In genomic region chr17:46876926-46877325, GRCh38 we compare ENCODE assay signal across 21 cellular contexts. TPM values are rescaled to one million over a fixed set of nuclear protein-coding genes. Genes with fewer than 3 reads are reported as not detected.
"Had no signal": no experiment of that assay in that cellular context is flagged by ENCODE, and none has a peak within 500 bp of the region (broad histone marks: within the 10 kb centered on the region; RNA-seq: fewer than 3 reads in every experiment).

No MANE protein-coding gene starts in this region.

- H3K36me3 ChIP-seq: breast epithelium, colonic mucosa, esophagus squamous epithelium, gastrocnemius medialis, heart left ventricle, neutrophil, suprapubic skin, tibial nerve had no signal

- H3K27ac ChIP-seq: colonic mucosa, gastrocnemius medialis, neutrophil, parathyroid adenoma, suprapubic skin had no signal

- H3K9me3 ChIP-seq: breast epithelium, colonic mucosa, esophagus squamous epithelium, gastrocnemius medialis, heart left ventricle, neutrophil, suprapubic skin, tibial nerve had no signal

- ATAC-seq: gastrocnemius medialis had no signal

- DNase-seq: activated CD4-positive, alpha-beta T cell treated with anti-CD3 and anti-CD28 coated beads, Interleukin-2, amount 50 U/mL, for 1 hour; activated gamma-delta T cell treated with Interleukin-2 at 50 U/mL for 16 hours; activated T-cell treated with anti-CD3 and anti-CD28 coated beads, Interleukin-2, amount 50 U/mL, for 1 hour; esophagus squamous epithelium; gastrocnemius medialis; midbrain; right cardiac atrium; stimulated activated naive CD8-positive, alpha-beta T cell treated with anti-CD3 and anti-CD28 coated beads, Interleukin-15, amount 100 ng/mL, for 72 hours had no signal

- H3K36me3 Mint-ChIP-seq: activated naive CD4-positive, alpha-beta T cell treated with anti-CD3 and anti-CD28 coated beads, Interleukin-2, amount 50 U/mL, for 24 hours; natural killer cell treated with Interleukin-12 subunit alpha and Interleukin-12 subunit beta and Interleukin-15 and Interleukin-18, amount 100 ng/mL, for 72 hours; stimulated activated effector memory CD8-positive, alpha-beta T cell treated with anti-CD3 and anti-CD28 coated beads, Interleukin-12 subunit alpha, Interleukin-12 subunit beta, amount 100 ng/mL, for 72 hours had no signal

- H3K4me3 ChIP-seq: breast epithelium, colonic mucosa, esophagus squamous epithelium, gastrocnemius medialis, heart left ventricle, skin epidermis, suprapubic skin, tibial nerve had no signal

- H3K9ac ChIP-seq: parathyroid adenoma had no signal

- H3K4me3 Mint-ChIP-seq: activated naive CD4-positive, alpha-beta T cell treated with anti-CD3 and anti-CD28 coated beads, Interleukin-2, amount 50 U/mL, for 24 hours; natural killer cell treated with Interleukin-12 subunit alpha and Interleukin-12 subunit beta and Interleukin-15 and Interleukin-18, amount 100 ng/mL, for 72 hours; stimulated activated effector memory CD8-positive, alpha-beta T cell treated with anti-CD3 and anti-CD28 coated beads, Interleukin-12 subunit alpha, Interleukin-12 subunit beta, amount 100 ng/mL, for 72 hours; stimulated activated naive CD8-positive, alpha-beta T cell treated with anti-CD3 and anti-CD28 coated beads, Interleukin-15, amount 100 ng/mL, for 72 hours had no signal

- H3K9me3 Mint-ChIP-seq: activated naive CD4-positive, alpha-beta T cell treated with anti-CD3 and anti-CD28 coated beads, Interleukin-2, amount 50 U/mL, for 24 hours; natural killer cell treated with Interleukin-12 subunit alpha and Interleukin-12 subunit beta and Interleukin-15 and Interleukin-18, amount 100 ng/mL, for 72 hours; stimulated activated effector memory CD8-positive, alpha-beta T cell treated with anti-CD3 and anti-CD28 coated beads, Interleukin-12 subunit alpha, Interleukin-12 subunit beta, amount 100 ng/mL, for 72 hours; stimulated activated naive CD8-positive, alpha-beta T cell treated with anti-CD3 and anti-CD28 coated beads, Interleukin-15, amount 100 ng/mL, for 72 hours had no signal

- H3K27ac Mint-ChIP-seq: activated naive CD4-positive, alpha-beta T cell treated with anti-CD3 and anti-CD28 coated beads, Interleukin-2, amount 50 U/mL, for 24 hours; natural killer cell treated with Interleukin-12 subunit alpha and Interleukin-12 subunit beta and Interleukin-15 and Interleukin-18, amount 100 ng/mL, for 72 hours; stimulated activated naive CD8-positive, alpha-beta T cell treated with anti-CD3 and anti-CD28 coated beads, Interleukin-15, amount 100 ng/mL, for 72 hours had no signal

- H3K27me3 Mint-ChIP-seq: activated naive CD4-positive, alpha-beta T cell treated with anti-CD3 and anti-CD28 coated beads, Interleukin-2, amount 50 U/mL, for 24 hours; natural killer cell treated with Interleukin-12 subunit alpha and Interleukin-12 subunit beta and Interleukin-15 and Interleukin-18, amount 100 ng/mL, for 72 hours; stimulated activated naive CD8-positive, alpha-beta T cell treated with anti-CD3 and anti-CD28 coated beads, Interleukin-15, amount 100 ng/mL, for 72 hours had no signal

- H3K27me3 ChIP-seq: breast epithelium, colonic mucosa, esophagus squamous epithelium, gastrocnemius medialis, heart left ventricle, neutrophil, tibial nerve had no signal

- H3K4me1 Mint-ChIP-seq: activated naive CD4-positive, alpha-beta T cell treated with anti-CD3 and anti-CD28 coated beads, Interleukin-2, amount 50 U/mL, for 24 hours had no signal

- H3K4me1 ChIP-seq: breast epithelium, colonic mucosa, gastrocnemius medialis had no signal

RNA-seq across cellular contexts. Expression of gene WNT9B, which starts 25.5 kb away (rescaled TPM):
- total RNA-seq: colonic mucosa; natural killer cell treated with Interleukin-12 subunit alpha and Interleukin-12 subunit beta and Interleukin-15 and Interleukin-18, amount 100 ng/mL, for 72 hours; pulmonary artery endothelial cell; T-helper 2 cell treated with Interferon-gamma antibody and Interleukin-4, amounts not matched to agents 100 ng/mL and 5 ng/mL, for 36 hours had no signal

RNA-seq across cellular contexts. Expression of gene WNT3, which starts 58.4 kb away (rescaled TPM):
- total RNA-seq: T-helper 2 cell treated with Interferon-gamma antibody and Interleukin-4, amounts not matched to agents 100 ng/mL and 5 ng/mL, for 36 hours had no signal
